Comparison of ENCODE assay signal across 8 cellular contexts in the genomic region with DNA sequence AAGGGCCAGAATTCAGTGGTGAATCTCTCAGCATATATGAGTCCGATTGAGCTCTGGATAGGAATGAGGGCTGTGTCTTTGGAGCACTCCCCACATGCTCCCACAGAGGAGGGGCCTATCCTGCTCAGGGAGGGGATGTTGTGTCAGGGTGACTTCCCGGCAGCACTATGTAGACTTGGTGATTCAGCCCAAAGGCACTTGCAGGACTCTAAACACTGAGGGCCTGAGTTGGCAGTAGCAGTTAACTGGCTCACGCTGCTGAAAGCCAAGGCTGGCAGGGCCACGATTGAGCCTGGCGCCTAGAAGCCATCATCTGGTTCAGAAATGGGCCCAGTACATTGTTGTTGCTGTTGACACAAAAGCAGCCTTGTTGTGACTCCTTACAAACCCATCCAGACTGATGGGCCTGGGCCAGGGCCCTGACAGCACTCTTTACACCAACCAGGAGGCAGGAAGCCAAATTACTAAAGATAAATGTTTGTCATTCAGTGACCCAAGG. TPM values are rescaled to one million over a fixed set of nuclear protein-coding genes. Genes with fewer than 3 reads are reported as not detected.
DNase-seq lines count a peak whose midpoint lies in the region; ATAC-seq and TF ChIP-seq lines count a peak whose summit lies in the region.

No MANE protein-coding gene starts in this region.

- ATAC-seq in WTC11 (no peak), Right ventricle myocardium inferior (peak; percentile 95)

- POLR2A ChIA-PET in WTC11 (lab: Charles Lee): no interaction called here

- TF ChIP-seq CTCF in WTC11 (IDR thresholded peaks at IDR 0.05) (no peak), GM10266 (IDR thresholded peaks at IDR 0.05; ENCODE audit: control insufficient read depth, insufficient read depth, low read depth, missing control alignments) (no peak)

- no peaks in the 10 kb centered on the region for H3K27me3 Mint-ChIP-seq in WTC11 (ENCODE audit: low read depth)

- peaks cover 7% of the 10 kb centered on the region for H3K4me1 Mint-ChIP-seq in WTC11

- CTCF ChIA-PET in WTC11 (lab: Charles Lee): no interaction called here

- H3K27ac Mint-ChIP-seq in WTC11: peak overlapping the region; percentile 53; the same call in 1 of the 2 replicates

- H3K36me3 Mint-ChIP-seq in WTC11: peaks cover 75% of the 10 kb centered on the region

- no peak overlapping the region for H3K4me3 Mint-ChIP-seq in WTC11

- intact Hi-C loops in Right ventricle myocardium inferior (cut with DNase I): no loop called here

- H3K9me3 Mint-ChIP-seq in WTC11: no peaks in the 10 kb centered on the region

- DNase-seq in EH (ENCODE audit: low read depth): peak; percentile 100
- no peak for DNase-seq in WTC11 (ENCODE audit: low spot score)
- DNase-seq in Right ventricle myocardium inferior (ENCODE audit: missing footprints): peak; percentile 85
- peak; percentile 98 for DNase-seq in putamen (ENCODE audit: low spot score)
- no peak for DNase-seq in NCI-H1930 (lab: John Stamatoyannopoulos, UW)
- no peak for DNase-seq in SHP77 treated with DMSO at 0.1 percent for 48 hours (lab: John Stamatoyannopoulos, UW)
- no peak for DNase-seq in GM10266 (ENCODE audit: extremely low spot score)
- no peak for DNase-seq in NCI-H2081 (lab: John Stamatoyannopoulos, UW)

TF ChIP-seq in WTC11, 78 proteins besides CTCF, POLR2A, EP300 and RAD21:
- TF ChIP-seq, protein P1, sequence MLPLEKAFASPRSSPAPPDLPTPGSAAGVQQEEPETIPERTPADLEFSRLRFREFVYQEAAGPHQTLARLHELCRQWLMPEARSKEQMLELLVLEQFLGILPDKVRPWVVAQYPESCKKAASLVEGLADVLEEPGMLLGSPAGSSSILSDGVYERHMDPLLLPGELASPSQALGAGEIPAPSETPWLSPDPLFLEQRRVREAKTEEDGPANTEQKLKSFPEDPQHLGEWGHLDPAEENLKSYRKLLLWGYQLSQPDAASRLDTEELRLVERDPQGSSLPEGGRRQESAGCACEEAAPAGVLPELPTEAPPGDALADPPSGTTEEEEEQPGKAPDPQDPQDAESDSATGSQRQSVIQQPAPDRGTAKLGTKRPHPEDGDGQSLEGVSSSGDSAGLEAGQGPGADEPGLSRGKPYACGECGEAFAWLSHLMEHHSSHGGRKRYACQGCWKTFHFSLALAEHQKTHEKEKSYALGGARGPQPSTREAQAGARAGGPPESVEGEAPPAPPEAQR (CRISPR knock-in tag; IDR thresholded peaks at IDR 0.05): no peak
- TF ChIP-seq ZNF423 (CRISPR knock-in tag; IDR thresholded peaks at IDR 0.05): no peak
- TF ChIP-seq NFYB (CRISPR knock-in tag; conservative IDR thresholded peaks at IDR 0.05; ENCODE audit: low read depth): no peak
- TF ChIP-seq JUN (CRISPR knock-in tag; IDR thresholded peaks at IDR 0.05): no peak
- TF ChIP-seq, protein P2, sequence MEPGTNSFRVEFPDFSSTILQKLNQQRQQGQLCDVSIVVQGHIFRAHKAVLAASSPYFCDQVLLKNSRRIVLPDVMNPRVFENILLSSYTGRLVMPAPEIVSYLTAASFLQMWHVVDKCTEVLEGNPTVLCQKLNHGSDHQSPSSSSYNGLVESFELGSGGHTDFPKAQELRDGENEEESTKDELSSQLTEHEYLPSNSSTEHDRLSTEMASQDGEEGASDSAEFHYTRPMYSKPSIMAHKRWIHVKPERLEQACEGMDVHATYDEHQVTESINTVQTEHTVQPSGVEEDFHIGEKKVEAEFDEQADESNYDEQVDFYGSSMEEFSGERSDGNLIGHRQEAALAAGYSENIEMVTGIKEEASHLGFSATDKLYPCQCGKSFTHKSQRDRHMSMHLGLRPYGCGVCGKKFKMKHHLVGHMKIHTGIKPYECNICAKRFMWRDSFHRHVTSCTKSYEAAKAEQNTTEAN (CRISPR knock-in tag; IDR thresholded peaks at IDR 0.05): no peak
- TF ChIP-seq FOXP1 (CRISPR knock-in tag; IDR thresholded peaks at IDR 0.05; ENCODE audit: borderline replicate concordance): no peak
TF ChIP-seq in WTC11: peak in this region for 0.

RNA-seq across cellular contexts. Expression of a gene that starts 31.9 kb away (rescaled TPM):
- total RNA-seq in WTC11 (2021) (152 to 162 TPM (median 153 TPM) in 3 replicates), Right ventricle myocardium inferior (96.0 TPM)

RNA-seq across cellular contexts. Expression of a gene that starts 39.3 kb away (rescaled TPM):
- total RNA-seq in WTC11 (2021) (45.9 to 55.8 TPM (median 55.8 TPM) in 3 replicates), Right ventricle myocardium inferior (200 TPM)

RNA-seq across cellular contexts. Expression of a gene that starts 41.5 kb away (rescaled TPM):
- total RNA-seq in WTC11 (2021) (57.7 to 59.2 TPM (median 58.7 TPM) in 3 replicates), Right ventricle myocardium inferior (24.2 TPM)

RNA-seq across cellular contexts. Expression of a gene that starts 42.5 kb away (rescaled TPM):
- 12.7 to 21.0 TPM (median 21.0 TPM) in 3 replicates for total RNA-seq in WTC11 (2021)
- total RNA-seq in Right ventricle myocardium inferior: 6.7 TPM

RNA-seq across cellular contexts. Expression of a gene that starts 55.3 kb away (rescaled TPM):
- total RNA-seq in WTC11 (2021) (29.6 to 36.9 TPM (median 35.2 TPM) in 3 replicates), Right ventricle myocardium inferior (33.1 TPM)

Comparison
In these comparisons a context has a peak if more than half of its experiments do, and no peak if none do; other contexts are left out.
1. DNase-seq: peak in EH (single experiment), Right ventricle myocardium inferior (single experiment) and putamen (single experiment); none in WTC11 (single experiment), NCI-H1930 (0 of 2), SHP77 treated with DMSO at 0.1 percent for 48 hours (single experiment), GM10266 (single experiment) and NCI-H2081 (0 of 2).